27 cellular contexts compared by ENCODE assay signal in genomic region chr17:46127524-46127923, GRCh38.
"Had no signal": no experiment of that assay in that cellular context is flagged by ENCODE, and none has a peak within 500 bp of the region (broad histone marks: within the 10 kb centered on the region; RNA-seq: fewer than 3 reads in every experiment).

No MANE protein-coding gene starts in this region.

- DNase-seq: activated CD4-positive, alpha-beta T cell treated with anti-CD3 and anti-CD28 coated beads for 36 hours; activated CD4-positive, CD25-positive, alpha-beta regulatory T cell; activated CD8-positive, alpha-beta T cell treated with anti-CD3 and anti-CD28 coated beads, Interleukin-2, amount 10 ng/mL, durations not matched to agents 7 days and 5 days; activated naive CD4-positive, alpha-beta T cell; activated naive CD8-positive, alpha-beta T cell treated with anti-CD3 and anti-CD28 coated beads, Interleukin-2, amount 10 ng/mL, durations not matched to agents 7 days and 5 days; activated T-cell treated with anti-CD3 and anti-CD28 coated beads for 4 hours; activated T-cell treated with anti-CD3 and anti-CD28 coated beads, Interleukin-2, amount 50 U/mL, for 72 hours; amniotic stem cell; brain microvascular endothelial cell; caudate nucleus; esophagus squamous epithelium; foreskin melanocyte; heart right ventricle; retina; sigmoid colon; stimulated activated CD4-positive, alpha-beta T cell treated with anti-CD3 and anti-CD28 coated beads, Interleukin-1b, Interleukin-23, amount 100 ng/mL, for 48 hours; stimulated activated naive CD4-positive, alpha-beta T cell; T-cell; tibial artery had no signal

- H3K27ac Mint-ChIP-seq: activated CD8-positive, alpha-beta T cell treated with anti-CD3 and anti-CD28 coated beads, Interleukin-2, amount 10 ng/mL, durations not matched to agents 7 days and 5 days; activated naive CD8-positive, alpha-beta T cell treated with anti-CD3 and anti-CD28 coated beads, Interleukin-2, amount 10 ng/mL, durations not matched to agents 7 days and 5 days; T-helper 2 cell treated with Interferon-gamma antibody and Interleukin-4, amounts not matched to agents 5 μg/mL and 100 μg/mL, for 36 hours had no signal

- FAIRE-seq: astrocyte had no signal

- ATAC-seq: activated CD4-positive, alpha-beta T cell treated with anti-CD3 and anti-CD28 coated beads for 36 hours; activated CD8-positive, alpha-beta T cell treated with anti-CD3 and anti-CD28 coated beads, Interleukin-2, amount 10 ng/mL, durations not matched to agents 7 days and 5 days; activated T-cell treated with anti-CD3 and anti-CD28 coated beads, Interleukin-2, amount 50 U/mL, for 72 hours; heart right ventricle; T-cell had no signal

- H3K27me3 ChIP-seq: brain microvascular endothelial cell, esophagus squamous epithelium, heart right ventricle, neutrophil, sigmoid colon, suprapubic skin, tibial artery had no signal

- H3K27me3 Mint-ChIP-seq: activated CD4-positive, alpha-beta T cell treated with anti-CD3 and anti-CD28 coated beads for 36 hours; activated naive CD8-positive, alpha-beta T cell treated with anti-CD3 and anti-CD28 coated beads, Interleukin-2, amount 10 ng/mL, durations not matched to agents 7 days and 5 days; T-cell had no signal

- H3K4me1 ChIP-seq: prostate gland had no signal

- H3K9me3 Mint-ChIP-seq: activated naive CD8-positive, alpha-beta T cell treated with anti-CD3 and anti-CD28 coated beads, Interleukin-2, amount 10 ng/mL, durations not matched to agents 7 days and 5 days; activated T-cell treated with anti-CD3 and anti-CD28 coated beads, Interleukin-2, amount 50 U/mL, for 72 hours; nephron; T-cell; T-helper 2 cell treated with Interferon-gamma antibody and Interleukin-4, amounts not matched to agents 5 μg/mL and 100 μg/mL, for 36 hours had no signal

- H3K36me3 ChIP-seq: neutrophil, prostate gland, sigmoid colon, suprapubic skin, tibial artery had no signal

- H3K4me3 Mint-ChIP-seq: activated CD4-positive, alpha-beta T cell treated with anti-CD3 and anti-CD28 coated beads for 36 hours; activated CD8-positive, alpha-beta T cell treated with anti-CD3 and anti-CD28 coated beads, Interleukin-2, amount 10 ng/mL, durations not matched to agents 7 days and 5 days; activated naive CD8-positive, alpha-beta T cell treated with anti-CD3 and anti-CD28 coated beads, Interleukin-2, amount 10 ng/mL, durations not matched to agents 7 days and 5 days; activated T-cell treated with anti-CD3 and anti-CD28 coated beads, Interleukin-2, amount 50 U/mL, for 72 hours; nephron; T-helper 2 cell treated with Interferon-gamma antibody and Interleukin-4, amounts not matched to agents 5 μg/mL and 100 μg/mL, for 36 hours had no signal

- H3K9me3 ChIP-seq: esophagus squamous epithelium, heart right ventricle, neutrophil, prostate gland, sigmoid colon, suprapubic skin, tibial artery had no signal

- H3K4me3 ChIP-seq: esophagus squamous epithelium, heart right ventricle, prostate gland, sigmoid colon, smooth muscle cell, suprapubic skin, tibial artery had no signal

- H3K4me2 ChIP-seq: smooth muscle cell had no signal

- H3K27ac ChIP-seq: brain microvascular endothelial cell, epithelial cell of prostate, esophagus squamous epithelium, neutrophil, prostate gland, sigmoid colon, suprapubic skin, tibial artery had no signal
